ENCODE assay signal across 11 cellular contexts in the genomic region with DNA sequence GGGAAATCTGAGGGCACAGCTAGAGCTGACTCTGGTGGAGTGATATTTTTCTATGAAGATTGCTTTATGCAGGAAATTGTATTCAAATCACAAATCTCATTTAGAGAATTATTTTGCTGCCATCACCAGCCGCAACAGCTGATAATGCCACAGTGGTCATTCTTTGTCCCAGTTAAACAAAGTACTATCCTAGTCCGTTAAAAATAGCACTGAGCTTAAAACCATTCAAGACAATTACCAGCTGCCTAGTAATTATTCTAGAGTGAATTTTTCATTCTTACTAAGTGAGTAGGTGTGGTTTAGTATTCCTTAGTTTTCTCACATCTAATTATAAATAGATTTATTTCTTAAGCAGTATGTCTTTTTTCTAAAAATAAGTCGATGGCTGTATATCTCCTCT.
"Had no signal": no experiment of that assay in that cellular context is flagged by ENCODE, and none has a peak within 500 bp of the region (broad histone marks: within the 10 kb centered on the region; RNA-seq: fewer than 3 reads in every experiment).

No MANE protein-coding gene starts in this region.

- FAIRE-seq: H1, H54 had no signal

- DNase-seq: GM23248, GOT3, H7, H9, HCEC 1CT, HFFc6 had no signal

- H3K4me3 ChIP-seq: GM23248, GM23338, HAP-1 had no signal

- H3K27ac ChIP-seq: GM23248 had no signal

- ATAC-seq: GM23338, HCT116 had no signal

- H3K9me3 ChIP-seq: HAP-1 had no signal

- H3K36me3 ChIP-seq: HAP-1 had no signal

- H3K9ac ChIP-seq: GM23248 had no signal

- H2AFZ ChIP-seq: GM23248, GM23338 had no signal

- H3K4me2 ChIP-seq: GM23338 had no signal
